In the genomic region with DNA sequence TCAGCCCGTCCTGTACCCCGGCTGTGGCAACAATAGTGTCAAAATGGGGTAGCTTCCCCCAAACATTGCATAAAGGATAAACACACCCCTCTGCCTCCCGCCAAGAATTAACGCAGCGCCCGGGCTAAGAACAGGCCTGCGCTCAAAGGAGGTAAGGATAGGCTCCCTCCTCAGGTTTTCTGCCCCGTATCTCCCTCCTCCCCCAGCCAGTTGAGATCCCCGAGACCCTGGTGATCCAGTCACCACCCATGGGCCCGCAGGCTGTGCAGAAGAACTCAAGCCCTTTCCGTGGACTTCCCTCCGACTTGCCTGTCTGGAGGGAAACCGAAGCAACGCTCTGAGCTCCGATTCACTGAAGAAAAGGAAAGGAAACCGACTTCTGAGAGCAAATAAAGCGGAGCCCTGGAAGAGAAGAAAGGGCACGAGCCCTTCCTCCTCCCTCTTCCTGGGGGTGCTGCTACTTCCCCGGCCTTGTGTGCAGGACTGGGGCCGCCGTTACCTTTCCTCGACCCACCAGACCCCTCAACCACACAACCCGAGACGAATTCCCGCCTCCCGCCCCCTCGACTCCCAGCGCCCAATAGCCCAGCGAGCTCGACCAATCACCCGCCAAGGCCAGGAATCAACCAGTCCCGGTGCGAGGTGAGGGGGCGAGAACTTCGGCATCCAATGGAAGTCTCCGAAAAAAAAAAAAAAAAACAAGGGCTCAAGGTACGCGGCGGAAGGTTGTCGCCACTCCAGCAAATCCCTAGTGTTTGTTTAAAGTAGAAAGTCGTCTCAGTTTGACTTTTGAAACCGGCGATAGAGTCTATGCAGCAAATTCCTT, we compare ENCODE assay signal across 8 cellular contexts. TPM values are rescaled to one million over a fixed set of nuclear protein-coding genes. Genes with fewer than 3 reads are reported as not detected.
DNase-seq lines count a peak whose midpoint lies in the region; ATAC-seq, FAIRE-seq and TF ChIP-seq lines count a peak whose summit lies in the region.

Gene BRIP1 (minus strand): TSS at position 554 of the 826 bp plus-strand sequence. CDS start 1,989 bp downstream, outside the sequence.

- POLR2A ChIA-PET in naive thymus-derived CD4-positive, alpha-beta T cell (lab: Charles Lee), result interaction anchor here (0.6 to 1.3 kb wide), 5 partner anchors 10 to 1038 kb away, joined by 3 to 5 read pairs (median 3); partner anchors contain the start of gene MED13

- no peak for TF ChIP-seq CTCF in DND-41 (IDR thresholded peaks at IDR 0.05; ENCODE audit: borderline replicate concordance, extremely low read depth, low read length, poor library complexity, severe bottlenecking)
- no peak for TF ChIP-seq CTCF in fibroblast of lung (conservative IDR thresholded peaks at IDR 0.05 in 1 of 2, IDR thresholded peaks at IDR 0.05 in 1 of 2; ENCODE audit: low read depth in 1 of 2, low read length in 2 of 2)

- H3K4me3 Mint-ChIP-seq in naive thymus-derived CD4-positive, alpha-beta T cell, result peak within 1 kb of the TSS; percentile 88 to 98 (median 96)
- peak within 1 kb of the TSS; percentile 96 for H3K4me3 Mint-ChIP-seq in stimulated activated memory B cell treated with anti-CD40 and anti-IgM and Interleukin-4, amounts not matched to agents 10 μg/mL and 1 μg/mL and 100 μg/mL, for 72 hours

- peaks cover 17% of the 10 kb centered on the region for H3F3A ChIP-seq in GM23248 (ENCODE audit: insufficient read depth)

- peak within 1 kb of the TSS; percentile 97 for H2AFZ ChIP-seq in DND-41 (ENCODE audit: low read depth, low read length)
- peak within 1 kb of the TSS; percentile 95 for H2AFZ ChIP-seq in GM23248
- H2AFZ ChIP-seq in Karpas-422 (ENCODE audit: low read length), result peak within 1 kb of the TSS; percentile 74
- peak within 1 kb of the TSS; percentile 98 for H2AFZ ChIP-seq in fibroblast of lung (ENCODE audit: low read length)

- peak within 1 kb of the TSS; percentile 86 to 97 (median 93) for H3K27ac Mint-ChIP-seq in naive thymus-derived CD4-positive, alpha-beta T cell
- H3K27ac Mint-ChIP-seq in stimulated activated memory B cell treated with anti-CD40 and anti-IgM and Interleukin-4, amounts not matched to agents 10 μg/mL and 1 μg/mL and 100 μg/mL, for 72 hours, result peak within 1 kb of the TSS; percentile 79

- H3K36me3 ChIP-seq in DND-41 (ENCODE audit: insufficient read depth, low read length), result peaks cover 40% of the 10 kb centered on the region
- H3K36me3 ChIP-seq in GM23248 (ENCODE audit: low read depth), result no peaks in the 10 kb centered on the region; the same call in 1 of the 2 replicates
- peaks cover 28% of the 10 kb centered on the region; the same call in 1 of the 2 replicates for H3K36me3 ChIP-seq in Karpas-422 (ENCODE audit: insufficient read depth, low read length)
- no peaks in the 10 kb centered on the region for H3K36me3 ChIP-seq in fibroblast of lung (ENCODE audit: control insufficient read depth, insufficient read depth, low read length)
- H3K36me3 ChIP-seq in naive thymus-derived CD4-positive, alpha-beta T cell (ENCODE audit: control insufficient read depth in 2 of 3, insufficient read depth in 3 of 3, low read length in 3 of 3), result peaks cover 0 to 12% (median 0%) of the 10 kb centered on the region in 3 experiments

- H3K9ac ChIP-seq in DND-41 (ENCODE audit: low read depth, low read length) (peak within 1 kb of the TSS; percentile 78), GM23248 (peak within 1 kb of the TSS; percentile 89), Karpas-422 (ENCODE audit: low read length) (peak within 1 kb of the TSS; percentile 80), fibroblast of lung (ENCODE audit: insufficient read depth, low read length) (peak within 1 kb of the TSS; percentile 80)

- peaks cover 2% of the 10 kb centered on the region; the same call in 1 of the 2 replicates for H4K20me1 ChIP-seq in DND-41 (ENCODE audit: insufficient read depth, low read length)
- H4K20me1 ChIP-seq in GM23248 (ENCODE audit: insufficient read depth), result no peaks in the 10 kb centered on the region
- no peaks in the 10 kb centered on the region for H4K20me1 ChIP-seq in Karpas-422 (ENCODE audit: insufficient read depth, low read depth, low read length)
- no peaks in the 10 kb centered on the region for H4K20me1 ChIP-seq in fibroblast of lung (ENCODE audit: control insufficient read depth, extremely low read depth, insufficient read depth, low read length)

- H3K4me3 ChIP-seq in DND-41 (ENCODE audit: low read depth in 1 of 2, low read length in 2 of 2) (peak within 1 kb of the TSS; percentile 53 to 72), GM23248 (peak within 1 kb of the TSS; percentile 97), Karpas-422 (ENCODE audit: low read length) (peak within 1 kb of the TSS; percentile 80), fibroblast of lung (replicated peaks in 1 of 4; ENCODE audit: control extremely low read depth in 1 of 4, insufficient read depth in 1 of 4, low read depth in 3 of 4, low read length in 4 of 4) (peak within 1 kb of the TSS; percentile 79 to 99 (median 97))
- peak within 1 kb of the TSS; percentile 88 for H3K4me3 ChIP-seq in naive thymus-derived CD4-positive, alpha-beta T cell (ENCODE audit: low read length)

- in situ Hi-C loops in GM23248 (cut with MboI), result no loop called here

- CTCF ChIA-PET in naive thymus-derived CD4-positive, alpha-beta T cell (lab: Charles Lee), result interaction anchor here (0.6 to 1.7 kb wide), 4 partner anchors 9 to 203 kb away, joined by 3 to 5 read pairs (median 4); no protein-coding TSS in a partner anchor

- no peaks in the 10 kb centered on the region for H3K9me3 Mint-ChIP-seq in naive thymus-derived CD4-positive, alpha-beta T cell
- no peaks in the 10 kb centered on the region for H3K9me3 Mint-ChIP-seq in stimulated activated memory B cell treated with anti-CD40 and anti-IgM and Interleukin-4, amounts not matched to agents 10 μg/mL and 1 μg/mL and 100 μg/mL, for 72 hours

- no peaks in the 10 kb centered on the region for H3K9me2 ChIP-seq in GM23248 (ENCODE audit: insufficient read depth)
- no peaks in the 10 kb centered on the region for H3K9me2 ChIP-seq in Karpas-422 (replicated peaks; ENCODE audit: insufficient read depth, low read length)

- no peaks in the 10 kb centered on the region for H3K27me3 Mint-ChIP-seq in naive thymus-derived CD4-positive, alpha-beta T cell
- H3K27me3 Mint-ChIP-seq in stimulated activated memory B cell treated with anti-CD40 and anti-IgM and Interleukin-4, amounts not matched to agents 10 μg/mL and 1 μg/mL and 100 μg/mL, for 72 hours, result no peaks in the 10 kb centered on the region

- H3K79me2 ChIP-seq in DND-41 (ENCODE audit: insufficient read depth, low read length) (peaks cover 50% of the 10 kb centered on the region), GM23248 (ENCODE audit: insufficient read depth) (peaks cover 18% of the 10 kb centered on the region), Karpas-422 (ENCODE audit: low read length) (peaks cover 42% of the 10 kb centered on the region), fibroblast of lung (ENCODE audit: control insufficient read depth, insufficient read depth, low read length) (peaks cover 19% of the 10 kb centered on the region)

- 0 to 1% methylated on average over 34 to 43 of the region's 43 CpGs for WGBS in GM23248 (ENCODE audit: low coverage in 1 of 2, low lambda C conversion rate in 2 of 2, missing lambda C conversion rate in 2 of 2), 2 experiments

- H3K9me3 ChIP-seq in DND-41 (ENCODE audit: insufficient read depth, low read length, severe bottlenecking) (no peaks in the 10 kb centered on the region), GM23248 (ENCODE audit: low read depth) (no peaks in the 10 kb centered on the region), Karpas-422 (ENCODE audit: low read length) (no peaks in the 10 kb centered on the region), fibroblast of lung (ENCODE audit: control insufficient read depth, insufficient read depth, low read depth, low read length) (no peaks in the 10 kb centered on the region)
- H3K9me3 ChIP-seq in naive thymus-derived CD4-positive, alpha-beta T cell (ENCODE audit: control insufficient read depth in 2 of 3, low read length in 3 of 3), result no peaks in the 10 kb centered on the region

- peak; percentile 92 for FAIRE-seq in RCC 7860 (lab: Jason Lieb, UNC)

- H3K4me1 ChIP-seq in DND-41 (ENCODE audit: insufficient read depth, low read length) (peaks cover 42% of the 10 kb centered on the region), GM23248 (ENCODE audit: insufficient read depth) (peaks cover 18% of the 10 kb centered on the region), Karpas-422 (ENCODE audit: low read length) (peaks cover 37% of the 10 kb centered on the region), fibroblast of lung (ENCODE audit: control insufficient read depth, extremely low read depth, insufficient read depth, low read length) (peaks cover 9% of the 10 kb centered on the region)
- H3K4me1 ChIP-seq in naive thymus-derived CD4-positive, alpha-beta T cell (ENCODE audit: control insufficient read depth in 2 of 2, insufficient read depth in 2 of 2, low read length in 2 of 2), result peaks cover 5 to 11% of the 10 kb centered on the region in 2 donors

- H3K36me3 Mint-ChIP-seq in naive thymus-derived CD4-positive, alpha-beta T cell, result peaks cover 0 to 5% (median 3%) of the 10 kb centered on the region in 5 donors
- H3K36me3 Mint-ChIP-seq in stimulated activated memory B cell treated with anti-CD40 and anti-IgM and Interleukin-4, amounts not matched to agents 10 μg/mL and 1 μg/mL and 100 μg/mL, for 72 hours, result peaks cover 6% of the 10 kb centered on the region

- H3K4me2 ChIP-seq in DND-41 (ENCODE audit: insufficient read depth, low read length) (peak within 1 kb of the TSS; percentile 83), GM23248 (ENCODE audit: unreplicated experiment) (peak within 1 kb of the TSS; percentile 96), Karpas-422 (ENCODE audit: low read depth, low read length, poor library complexity, severe bottlenecking) (peak within 1 kb of the TSS; percentile 91), fibroblast of lung (ENCODE audit: extremely low read depth, insufficient read depth, low read length) (peak within 1 kb of the TSS; percentile 77)

- no peaks in the 10 kb centered on the region for H3K27me3 ChIP-seq in DND-41 (ENCODE audit: insufficient read depth, low read length, poor library complexity)
- no peaks in the 10 kb centered on the region for H3K27me3 ChIP-seq in GM23248 (replicated peaks; ENCODE audit: insufficient read depth)
- no peaks in the 10 kb centered on the region for H3K27me3 ChIP-seq in Karpas-422 (ENCODE audit: low read length)
- H3K27me3 ChIP-seq in fibroblast of lung (ENCODE audit: control insufficient read depth, insufficient read depth, low read length), result no peaks in the 10 kb centered on the region
- no peaks in the 10 kb centered on the region for H3K27me3 ChIP-seq in naive thymus-derived CD4-positive, alpha-beta T cell (ENCODE audit: control insufficient read depth in 2 of 2, insufficient read depth in 2 of 2, low read length in 2 of 2)

- peak; percentile 99 for ATAC-seq in DND-41 (ENCODE audit: insufficient read depth, low read depth)
- peak; percentile 99 for ATAC-seq in naive thymus-derived CD4-positive, alpha-beta T cell
- peak; percentile 98 for ATAC-seq in stimulated activated memory B cell treated with anti-CD40 and anti-IgM and Interleukin-4, amounts not matched to agents 10 μg/mL and 1 μg/mL and 100 μg/mL, for 72 hours

- intact Hi-C loops in naive thymus-derived CD4-positive, alpha-beta T cell (cut with micrococcal nuclease), result loop anchor here (1.0 to 10.0 kb wide), 7 partner anchors 42 to 1186 kb away; partner anchors contain the start of genes BCAS3 (in 2 of the 2), INTS2 (in 2 of the 2) and TANC2 (in 1 of the 2)

- peaks cover 8 to 36% (median 26%) of the 10 kb centered on the region in 7 donors for H3K4me1 Mint-ChIP-seq in naive thymus-derived CD4-positive, alpha-beta T cell
- H3K4me1 Mint-ChIP-seq in stimulated activated memory B cell treated with anti-CD40 and anti-IgM and Interleukin-4, amounts not matched to agents 10 μg/mL and 1 μg/mL and 100 μg/mL, for 72 hours, result peaks cover 9% of the 10 kb centered on the region

- DNase-seq in DND-41 (peak; percentile 97), GM23248 (peak; percentile 98), Karpas-422 (peak; percentile 98), RCC 7860 (ENCODE audit: low spot score) (peak; percentile 81), fibroblast of lung (ENCODE audit: low read depth in 2 of 2) (peak; percentile 93 to 95)
- DNase-seq in activated T-cell treated with anti-CD3 and anti-CD28 coated beads, Interleukin-2, amount 50 U/mL, for 48 hours, result peak; percentile 92 to 94
- DNase-seq in naive thymus-derived CD4-positive, alpha-beta T cell, result peak; percentile 61 to 90 (median 85)

- peak within 1 kb of the TSS; percentile 93 for H3K27ac ChIP-seq in DND-41 (ENCODE audit: low read length)
- peak within 1 kb of the TSS; percentile 78 for H3K27ac ChIP-seq in GM23248
- peak within 1 kb of the TSS; percentile 73 for H3K27ac ChIP-seq in Karpas-422 (ENCODE audit: low read length)
- peak within 1 kb of the TSS; percentile 91 for H3K27ac ChIP-seq in fibroblast of lung (ENCODE audit: insufficient read depth, low read length)
- peak within 1 kb of the TSS; percentile 70 for H3K27ac ChIP-seq in naive thymus-derived CD4-positive, alpha-beta T cell (ENCODE audit: low read depth, low read length)

RNA-seq across cellular contexts. Expression of gene BRIP1, which starts in this region (rescaled TPM):
- 4.0 and 5.8 TPM in 2 replicates for total RNA-seq in GM23248 (2014; rRNA removed; shearing (Covaris generic))
- polyA plus RNA-seq in GM23248 (2016; fragmentation: Nextera tagmentation; extraction: Ambion mirVana) (1.8 and 2.2 TPM in 2 replicates), fibroblast of lung (6.6 and 8.1 TPM in 2 replicates)
- total RNA-seq in Karpas-422 (2014; rRNA removed; shearing (Covaris generic); ENCODE audit: low replicate concordance), result 8.5 and 12.6 TPM in 2 replicates
- 2.6 and 4.0 TPM in 2 replicates for total RNA-seq in fibroblast of lung
- 3.7 and 4.7 TPM in 2 replicates for polyA plus RNA-seq in fibroblast of lung (2012)
- polyA minus RNA-seq in fibroblast of lung (ENCODE audit: low replicate concordance), result 1.3 and 1.6 TPM in 2 replicates
- total RNA-seq in naive thymus-derived CD4-positive, alpha-beta T cell, result 10 to 100 TPM in 1 of 5 experiments, 1 to 10 TPM in 4; 1.6 to 19.9 (median 1.8) TPM
- polyA plus RNA-seq in naive thymus-derived CD4-positive, alpha-beta T cell, result 1 to 10 TPM in 1 of 2 donors, under 1 TPM in 1; 0.64 to 1.2 TPM

Comparison
In these comparisons a context has a peak if more than half of its experiments do, and no peak if none do; other contexts are left out.
1. Peak in every context shown above with its lines: DNase-seq, ATAC-seq, H3K4me3 ChIP-seq and H3K27ac ChIP-seq.